Comparison of ENCODE assay signal across 9 cellular contexts in the genomic region with DNA sequence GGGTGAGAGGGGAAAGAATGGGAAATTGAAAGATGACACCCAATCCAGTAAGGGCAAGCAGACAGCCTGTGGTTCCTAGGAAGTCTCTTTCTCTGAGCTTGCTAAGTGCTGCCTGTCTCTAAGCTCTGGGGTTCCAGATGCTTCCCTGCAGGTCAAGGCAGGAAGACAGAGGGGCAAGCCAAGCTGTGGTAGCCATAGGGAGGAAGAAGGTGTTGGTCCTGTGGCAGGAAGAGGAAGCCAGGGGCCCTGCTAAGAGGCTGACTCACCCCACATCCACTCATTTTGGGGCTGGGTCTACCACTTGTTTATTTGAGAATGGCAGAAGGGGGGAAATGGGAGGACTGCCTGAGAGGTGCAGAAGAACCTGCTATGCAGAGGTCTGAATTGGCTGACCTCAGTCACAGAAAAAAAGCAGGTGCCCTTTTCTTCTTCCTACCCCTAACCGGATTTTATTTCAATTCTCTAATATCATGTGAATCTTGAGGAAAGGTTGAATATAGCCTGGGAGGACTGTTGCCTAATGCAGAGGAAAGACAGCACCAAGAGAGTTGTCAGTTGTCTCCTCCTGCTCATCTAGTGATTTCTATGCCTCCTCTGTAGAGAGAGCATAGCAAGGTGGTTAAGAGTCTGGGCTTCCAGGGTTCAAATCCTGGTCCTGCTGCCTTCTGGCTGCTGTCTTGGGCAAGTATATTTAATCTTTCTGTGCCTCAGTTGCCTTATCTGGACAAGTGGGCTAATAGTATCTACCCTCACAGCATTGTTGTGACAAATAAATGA. TPM values are rescaled to one million over a fixed set of nuclear protein-coding genes. Genes with fewer than 3 reads are reported as not detected.
DNase-seq lines count a peak whose midpoint lies in the region; ATAC-seq and TF ChIP-seq lines count a peak whose summit lies in the region.
"Had no signal": no experiment of that assay in that cellular context is flagged by ENCODE, and none has a peak within 500 bp of the region (broad histone marks: within the 10 kb centered on the region; RNA-seq: fewer than 3 reads in every experiment).

No MANE protein-coding gene starts in this region.

- no peaks in the 10 kb centered on the region for H3K36me3 ChIP-seq in esophagus muscularis mucosa

- intact Hi-C loops in esophagus muscularis mucosa (cut with DNase I): no loop called here

- WGBS in esophagus muscularis mucosa: 78% methylated on average over 1 of the region's 1 CpG

- H3K4me3 ChIP-seq in esophagus muscularis mucosa: no peak overlapping the region

- H3K4me3 Mint-ChIP-seq in T-helper 1 cell treated with Interleukin-12 subunit alpha and Interleukin-12 subunit beta and Interleukin-4 antibody, amounts not matched to agents 30 μg/mL and 1 μg/mL, for 36 hours: peak overlapping the region; percentile 93
- peak overlapping the region; percentile 44 for H3K4me3 Mint-ChIP-seq in endothelial cell (ENCODE audit: unreplicated experiment)
- no peak overlapping the region for H3K4me3 Mint-ChIP-seq in stimulated activated naive B cell treated with anti-CD40 and anti-IgM and Interleukin-4, amounts not matched to agents 10 μg/mL and 1 μg/mL and 100 μg/mL, for 72 hours

- TF ChIP-seq POLR2A in esophagus muscularis mucosa (IDR thresholded peaks at IDR 0.05; ENCODE audit: low read depth): no peak

- H3K9me3 Mint-ChIP-seq in T-helper 1 cell treated with Interleukin-12 subunit alpha and Interleukin-12 subunit beta and Interleukin-4 antibody, amounts not matched to agents 30 μg/mL and 1 μg/mL, for 36 hours: peaks cover 3% of the 10 kb centered on the region
- no peaks in the 10 kb centered on the region for H3K9me3 Mint-ChIP-seq in endothelial cell (ENCODE audit: unreplicated experiment)
- H3K9me3 Mint-ChIP-seq in stimulated activated naive B cell treated with anti-CD40 and anti-IgM and Interleukin-4, amounts not matched to agents 10 μg/mL and 1 μg/mL and 100 μg/mL, for 72 hours: peaks cover 2 to 4% of the 10 kb centered on the region in 2 donors

- H3K36me3 Mint-ChIP-seq in T-helper 1 cell treated with Interleukin-12 subunit alpha and Interleukin-12 subunit beta and Interleukin-4 antibody, amounts not matched to agents 30 μg/mL and 1 μg/mL, for 36 hours (ENCODE audit: low read depth): peaks cover 30% of the 10 kb centered on the region
- peaks cover 4% of the 10 kb centered on the region for H3K36me3 Mint-ChIP-seq in endothelial cell (ENCODE audit: low read depth, unreplicated experiment)
- peaks cover 0 to 3% of the 10 kb centered on the region in 2 donors for H3K36me3 Mint-ChIP-seq in stimulated activated naive B cell treated with anti-CD40 and anti-IgM and Interleukin-4, amounts not matched to agents 10 μg/mL and 1 μg/mL and 100 μg/mL, for 72 hours

- H3K27me3 Mint-ChIP-seq in T-helper 1 cell treated with Interleukin-12 subunit alpha and Interleukin-12 subunit beta and Interleukin-4 antibody, amounts not matched to agents 30 μg/mL and 1 μg/mL, for 36 hours (ENCODE audit: low read depth): peaks cover 15% of the 10 kb centered on the region
- H3K27me3 Mint-ChIP-seq in endothelial cell (ENCODE audit: unreplicated experiment): peaks cover 9% of the 10 kb centered on the region
- H3K27me3 Mint-ChIP-seq in stimulated activated naive B cell treated with anti-CD40 and anti-IgM and Interleukin-4, amounts not matched to agents 10 μg/mL and 1 μg/mL and 100 μg/mL, for 72 hours: peaks cover 13 to 18% of the 10 kb centered on the region in 2 donors

- no peak for ATAC-seq in stimulated activated naive B cell treated with anti-CD40 and anti-IgM and Interleukin-4, amounts not matched to agents 10 μg/mL and 1 μg/mL and 100 μg/mL, for 72 hours (replicated peaks)

- DNase-seq in activated CD4-positive, alpha-beta T cell treated with anti-CD3 and anti-CD28 coated beads for 48 hours: peak; percentile 45
- DNase-seq in activated CD4-positive, alpha-beta T cell treated with anti-CD3 and anti-CD28 coated beads, Interleukin-2, amount 50 U/mL, for 4 hours: no peak
- DNase-seq in endothelial cell (ENCODE audit: low spot score) (peak; percentile 15), COR-L47 (lab: John Stamatoyannopoulos, UW) (no peak), esophagus muscularis mucosa (ENCODE audit: extremely low spot score) (no peak), midbrain (lab: John Stamatoyannopoulos, UW) (no peak)
- no peak for DNase-seq in stimulated activated naive B cell treated with anti-CD40 and anti-IgM and Interleukin-4, amounts not matched to agents 10 μg/mL and 1 μg/mL and 100 μg/mL, for 72 hours

- no peaks in the 10 kb centered on the region for H3K9me3 ChIP-seq in esophagus muscularis mucosa

- peaks cover 22 to 30% (median 29%) of the 10 kb centered on the region in 4 donors for H3K4me1 ChIP-seq in esophagus muscularis mucosa

- peaks cover 72% of the 10 kb centered on the region for H3K4me1 Mint-ChIP-seq in T-helper 1 cell treated with Interleukin-12 subunit alpha and Interleukin-12 subunit beta and Interleukin-4 antibody, amounts not matched to agents 30 μg/mL and 1 μg/mL, for 36 hours (ENCODE audit: low read depth)
- peaks cover 40% of the 10 kb centered on the region for H3K4me1 Mint-ChIP-seq in endothelial cell (ENCODE audit: unreplicated experiment)
- peaks cover 52 to 61% of the 10 kb centered on the region in 2 donors for H3K4me1 Mint-ChIP-seq in stimulated activated naive B cell treated with anti-CD40 and anti-IgM and Interleukin-4, amounts not matched to agents 10 μg/mL and 1 μg/mL and 100 μg/mL, for 72 hours

- no peak overlapping the region for H3K27ac ChIP-seq in esophagus muscularis mucosa (replicated peaks in 1 of 4)

- H3K27me3 ChIP-seq in esophagus muscularis mucosa: peaks cover 0 to 69% (median 13%) of the 10 kb centered on the region in 4 donors

- TF ChIP-seq EP300 in esophagus muscularis mucosa (IDR thresholded peaks at IDR 0.05): no peak

- no peak for TF ChIP-seq CTCF in endothelial cell (IDR thresholded peaks at IDR 0.05; ENCODE audit: unreplicated experiment)
- no peak for TF ChIP-seq CTCF in esophagus muscularis mucosa (IDR thresholded peaks at IDR 0.05)

- H3K27ac Mint-ChIP-seq in T-helper 1 cell treated with Interleukin-12 subunit alpha and Interleukin-12 subunit beta and Interleukin-4 antibody, amounts not matched to agents 30 μg/mL and 1 μg/mL, for 36 hours: peak overlapping the region; percentile 79
- H3K27ac Mint-ChIP-seq in endothelial cell (ENCODE audit: unreplicated experiment): no peak overlapping the region
- peak overlapping the region; percentile 48 for H3K27ac Mint-ChIP-seq in stimulated activated naive B cell treated with anti-CD40 and anti-IgM and Interleukin-4, amounts not matched to agents 10 μg/mL and 1 μg/mL and 100 μg/mL, for 72 hours

RNA-seq across cellular contexts. Expression of gene HOPX, which starts 27.4 kb away (rescaled TPM):
- 4.2 TPM for total RNA-seq in endothelial cell (ENCODE audit: unreplicated experiment)
- 10 to 100 TPM in 1 of 4 donors, 1 to 10 TPM in 3; 5.1 to 11.9 (median 7.5) TPM for total RNA-seq in esophagus muscularis mucosa
- total RNA-seq: SK-MEL-5 had no signal

Comparison
In these comparisons a context has a peak if more than half of its experiments do, and no peak if none do; other contexts are left out.
1. DNase-seq: peak in activated CD4-positive, alpha-beta T cell treated with anti-CD3 and anti-CD28 coated beads for 48 hours (single experiment) and endothelial cell (single experiment); none in activated CD4-positive, alpha-beta T cell treated with anti-CD3 and anti-CD28 coated beads, Interleukin-2, amount 50 U/mL, for 4 hours (0 of 2), stimulated activated naive B cell treated with anti-CD40 and anti-IgM and Interleukin-4, amounts not matched to agents 10 μg/mL and 1 μg/mL and 100 μg/mL, for 72 hours (single experiment), COR-L47 (single experiment), esophagus muscularis mucosa (single experiment) and midbrain (single experiment).
2. H3K4me3 Mint-ChIP-seq: peak in T-helper 1 cell treated with Interleukin-12 subunit alpha and Interleukin-12 subunit beta and Interleukin-4 antibody, amounts not matched to agents 30 μg/mL and 1 μg/mL, for 36 hours (single experiment) and endothelial cell (single experiment); none in stimulated activated naive B cell treated with anti-CD40 and anti-IgM and Interleukin-4, amounts not matched to agents 10 μg/mL and 1 μg/mL and 100 μg/mL, for 72 hours (0 of 2).